In the genomic region with DNA sequence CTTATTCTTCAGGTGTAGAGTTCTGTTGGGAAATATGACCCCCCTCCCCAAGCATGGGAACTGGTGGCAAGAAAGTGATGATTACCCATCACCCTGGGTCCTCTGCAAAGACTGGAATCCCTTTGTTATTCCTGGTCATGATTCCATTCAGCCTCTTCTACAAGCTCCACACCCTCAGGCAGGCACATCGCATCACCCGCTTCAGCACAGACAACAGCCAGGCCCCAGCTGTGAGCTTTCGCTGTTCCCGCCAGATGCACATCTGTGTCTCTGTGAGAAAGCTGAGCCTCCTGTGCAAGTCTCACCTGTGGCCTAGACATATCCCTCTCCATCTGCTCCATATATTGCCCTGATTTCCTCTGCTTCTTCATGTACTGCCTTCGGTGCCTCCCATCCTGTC, we compare ENCODE assay signal across 22 cellular contexts.
"Had no signal": no experiment of that assay in that cellular context is flagged by ENCODE, and none has a peak within 500 bp of the region (broad histone marks: within the 10 kb centered on the region; RNA-seq: fewer than 3 reads in every experiment).

No MANE protein-coding gene starts in this region.

- ATAC-seq: activated CD8-positive, alpha-beta memory T cell treated with anti-CD3 and anti-CD28 coated beads, Interleukin-2, amount 10 ng/mL, durations not matched to agents 7 days and 5 days; body of pancreas; PC-3; WTC11 had no signal

- H3K4me3 ChIP-seq: body of pancreas, coronary artery, SJSA1 had no signal

- H3K36me3 ChIP-seq: SJSA1 had no signal

- H3K4me1 ChIP-seq: body of pancreas, SJSA1 had no signal

- H3K27ac ChIP-seq: body of pancreas, coronary artery, SJSA1 had no signal

- H3K27me3 ChIP-seq: body of pancreas, SJSA1 had no signal

- DNase-seq: activated CD4-positive, alpha-beta T cell treated with anti-CD3 and anti-CD28 coated beads, Interleukin-2, amount 10 ng/mL, durations not matched to agents 24 days and 14 days; activated CD4-positive, alpha-beta T cell treated with anti-CD3 and anti-CD28 coated beads, Interleukin-2, amount 50 U/mL, for 48 hours; activated CD4-positive, CD25-positive, alpha-beta regulatory T cell treated with anti-CD3 and anti-CD28 coated beads, Interleukin-2, amount 50 U/mL, for 72 hours; activated CD8-positive, alpha-beta memory T cell treated with anti-CD3 and anti-CD28 coated beads, Interleukin-2, amount 10 ng/mL, durations not matched to agents 7 days and 5 days; activated effector memory CD4-positive, alpha-beta T cell treated with Interleukin-2 at 50 U/mL for 16 hours; activated naive CD4-positive, alpha-beta T cell; activated T-cell treated with anti-CD3 and anti-CD28 coated beads, Interleukin-2, amount 50 U/mL, for 24 hours; aorta; body of pancreas; central memory CD4-positive, alpha-beta T cell; NCI-H1092; NCI-H1417; NCI-H1930; NCI-H2107; NCI-H345; NCI-H510A; NCI-H526 treated with DMSO at 0.1 percent for 48 hours; PC-3; SHP77 had no signal
